In the genomic region with DNA sequence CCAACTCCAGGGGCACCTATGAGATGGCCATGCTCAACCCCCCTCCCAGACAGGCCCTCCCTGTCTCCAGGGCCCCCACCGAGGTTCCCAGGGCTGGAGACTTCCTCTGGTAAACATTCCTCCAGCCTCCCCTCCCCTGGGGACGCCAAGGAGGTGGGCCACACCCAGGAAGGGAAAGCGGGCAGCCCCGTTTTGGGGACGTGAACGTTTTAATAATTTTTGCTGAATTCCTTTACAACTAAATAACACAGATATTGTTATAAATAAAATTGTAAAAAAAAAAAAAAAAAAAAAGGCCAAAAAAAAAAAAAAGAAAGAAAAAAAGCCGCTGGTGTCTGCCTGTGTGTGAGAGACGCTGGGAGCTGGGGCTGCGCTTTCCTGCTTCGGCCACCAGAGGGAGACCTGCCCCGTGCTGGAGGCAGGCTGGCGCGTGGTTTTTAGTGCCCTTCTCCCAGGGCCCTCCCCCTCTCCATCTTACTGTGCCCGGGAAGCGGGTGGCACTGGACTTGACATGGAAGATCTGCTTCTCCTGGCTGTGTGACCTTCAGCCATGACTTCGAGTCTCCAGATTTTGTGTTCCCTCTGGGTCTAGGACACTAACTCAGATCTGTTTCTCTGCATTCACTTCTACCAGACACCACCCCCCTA, we compare ENCODE assay signal across 8 cellular contexts. TPM values are rescaled to one million over a fixed set of nuclear protein-coding genes. Genes with fewer than 3 reads are reported as not detected.
DNase-seq lines count a peak whose midpoint lies in the region; ATAC-seq and TF ChIP-seq lines count a peak whose summit lies in the region.

No MANE protein-coding gene starts in this region.

- H3K79me2 ChIP-seq in OCI-LY1 (ENCODE audit: insufficient read depth, low read length) = no peaks in the 10 kb centered on the region

- no peaks in the 10 kb centered on the region for H3K27me3 ChIP-seq in OCI-LY1 (ENCODE audit: insufficient read depth, low read length)

- H3K9me3 Mint-ChIP-seq in endothelial cell (ENCODE audit: unreplicated experiment) = no peaks in the 10 kb centered on the region

- intact Hi-C loops in mucosa of descending colon (cut with DNase I, micrococcal nuclease) = no loop called here

- no peaks in the 10 kb centered on the region for H3F3A ChIP-seq in OCI-LY1 (ENCODE audit: insufficient read depth, low read length)

- peaks cover 72% of the 10 kb centered on the region for H3K4me1 ChIP-seq in OCI-LY1 (ENCODE audit: insufficient read depth, low read length, severe bottlenecking)
- peaks cover 19% of the 10 kb centered on the region for H3K4me1 ChIP-seq in mucosa of descending colon (ENCODE audit: low read depth)

- H3K4me2 ChIP-seq in OCI-LY1 (ENCODE audit: low read length) = peak overlapping the region; percentile 3; the same call in 1 of the 2 replicates

- no peak overlapping the region for H3K27ac ChIP-seq in OCI-LY1 (ENCODE audit: low read depth, low read length, poor library complexity, severe bottlenecking)

- H3K9me3 ChIP-seq in OCI-LY1 (ENCODE audit: low read length) (no peaks in the 10 kb centered on the region), mucosa of descending colon (no peaks in the 10 kb centered on the region)

- H3K4me3 Mint-ChIP-seq in endothelial cell (ENCODE audit: unreplicated experiment) = no peak overlapping the region

- no peak overlapping the region; the same call in 1 of the 2 replicates for H3K9ac ChIP-seq in OCI-LY1 (ENCODE audit: low read length)

- TF ChIP-seq CTCF in GM12801 (IDR thresholded peaks at IDR 0.05; ENCODE audit: extremely low read depth, insufficient read length) (peak; percentile 63), OCI-LY1 (IDR thresholded peaks at IDR 0.05; ENCODE audit: low read length) (peak; percentile 88), endothelial cell (IDR thresholded peaks at IDR 0.05; ENCODE audit: unreplicated experiment) (peak; percentile 84), mucosa of descending colon (IDR thresholded peaks at IDR 0.05) (peak; percentile 99)

- ATAC-seq in mucosa of descending colon (peak; percentile 84), GM21737 (IDR thresholded peaks at IDR 0.05; ENCODE audit: unreplicated experiment) (no peak)

- H3K4me3 ChIP-seq in OCI-LY1 (ENCODE audit: low read depth, low read length, poor library complexity, severe bottlenecking) = no peak overlapping the region
- no peak overlapping the region for H3K4me3 ChIP-seq in mucosa of descending colon

- peaks cover 28% of the 10 kb centered on the region for H3K27me3 Mint-ChIP-seq in endothelial cell (ENCODE audit: unreplicated experiment)

- no peak overlapping the region for H2AFZ ChIP-seq in OCI-LY1 (ENCODE audit: low read length)

- H3K36me3 ChIP-seq in OCI-LY1 (ENCODE audit: insufficient read depth, low read length) (no peaks in the 10 kb centered on the region), mucosa of descending colon (ENCODE audit: low read depth) (no peaks in the 10 kb centered on the region)

- no peaks in the 10 kb centered on the region for H4K20me1 ChIP-seq in OCI-LY1 (ENCODE audit: insufficient read depth, low read length)

- H3K36me3 Mint-ChIP-seq in endothelial cell (ENCODE audit: low read depth, unreplicated experiment) = peaks cover 6% of the 10 kb centered on the region

- peaks cover 18% of the 10 kb centered on the region for H3K4me1 Mint-ChIP-seq in endothelial cell (ENCODE audit: unreplicated experiment)

- H3K9me2 ChIP-seq in OCI-LY1 (ENCODE audit: low read depth, low read length) = no peaks in the 10 kb centered on the region

- peak overlapping the region; percentile 61 for H3K27ac Mint-ChIP-seq in endothelial cell (ENCODE audit: unreplicated experiment)

- DNase-seq in HuH-7.5 (ENCODE audit: low spot score) = peak; percentile 97
- peak; percentile 91 for DNase-seq in activated CD8-positive, alpha-beta memory T cell treated with anti-CD3 and anti-CD28 coated beads, Interleukin-2, amount 50 U/mL, for 48 hours
- peak; percentile 89 for DNase-seq in endothelial cell (ENCODE audit: low spot score)
- DNase-seq in mucosa of descending colon = peak; percentile 87 to 92 (median 91)
- DNase-seq in stimulated activated CD8-positive, alpha-beta memory T cell treated with anti-CD3 and anti-CD28 coated beads, Interleukin-7, amount 100 ng/mL, for 24 hours (ENCODE audit: low read depth) = peak; percentile 69

RNA-seq across cellular contexts. Expression of gene NXPH4, which starts 3.4 kb away (rescaled TPM):
- total RNA-seq in endothelial cell (ENCODE audit: unreplicated experiment) (not detected), mucosa of descending colon (under 1 TPM in 1 of 3 donors, not detected in 2; 0.25 TPM)

RNA-seq across cellular contexts. Expression of gene SHMT2, which starts 16.3 kb away (rescaled TPM):
- total RNA-seq in endothelial cell (ENCODE audit: unreplicated experiment) = 63.3 TPM
- 10 to 100 TPM; 34.7 to 67.4 (median 40.9) TPM for total RNA-seq in mucosa of descending colon

RNA-seq across cellular contexts. Expression of gene STAC3, which starts 37.8 kb away (rescaled TPM):
- 3.3 TPM for total RNA-seq in endothelial cell (ENCODE audit: unreplicated experiment)
- 1 to 10 TPM; 2.4 to 4.3 (median 3.3) TPM for total RNA-seq in mucosa of descending colon
